Comparison of ENCODE assay signal across 9 cellular contexts in the genomic region with DNA sequence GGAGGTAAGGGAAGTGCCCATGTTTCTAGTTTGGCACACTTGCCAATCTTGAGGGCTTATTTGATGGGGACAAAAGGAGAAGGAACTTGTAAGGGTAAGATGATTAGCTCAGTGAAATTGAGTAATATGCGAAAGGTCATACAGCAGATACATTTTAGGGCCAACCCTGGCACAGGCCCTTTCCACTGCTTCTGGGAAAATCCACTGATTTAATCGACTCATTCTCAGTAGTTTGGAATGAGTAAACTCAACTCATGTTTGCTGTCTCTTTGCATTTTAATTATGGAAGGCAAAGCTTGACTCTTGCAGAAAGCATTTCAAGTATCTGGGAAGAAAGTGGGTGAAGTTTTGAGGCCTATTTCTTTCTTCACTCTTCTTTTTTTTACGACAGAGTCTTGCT. TPM values are rescaled to one million over a fixed set of nuclear protein-coding genes. Genes with fewer than 3 reads are reported as not detected.
DNase-seq lines count a peak whose midpoint lies in the region; ATAC-seq and TF ChIP-seq lines count a peak whose summit lies in the region.
"Had no signal": no experiment of that assay in that cellular context is flagged by ENCODE, and none has a peak within 500 bp of the region (broad histone marks: within the 10 kb centered on the region; RNA-seq: fewer than 3 reads in every experiment).

No MANE protein-coding gene starts in this region.

- DNase-seq in ELR (ENCODE audit: low read depth) (peak; percentile 86), PC-9 (peak in 1 of 2 experiments; percentile 81), endodermal cell (no peak), sciatic nerve (ENCODE audit: low spot score) (no peak), SHP77 (lab: John Stamatoyannopoulos, UW) (no peak), pons (ENCODE audit: low spot score) (no peak), NCI-H1417 treated with DMSO at 0.1 percent for 48 hours (lab: John Stamatoyannopoulos, UW) (no peak)

- H3K27ac ChIP-seq in PC-9 (peak overlapping the region; percentile 54), endodermal cell (ENCODE audit: low read depth, low read length) (no peak overlapping the region)
- H3K27ac ChIP-seq: neural progenitor cell had no signal

- intact Hi-C loops in PC-9 (cut with micrococcal nuclease; ENCODE audit: unreplicated experiment) (no loop called here), sciatic nerve (cut with DNase I) (no loop called here)

- no peak overlapping the region for H3K9ac ChIP-seq in endodermal cell (ENCODE audit: extremely low read depth, low read length, poor library complexity, severe bottlenecking)
- H3K9ac ChIP-seq: neural progenitor cell had no signal

- H3K9me3 ChIP-seq in PC-9 (ENCODE audit: insufficient read depth, low read depth) = no peaks in the 10 kb centered on the region
- no peaks in the 10 kb centered on the region for H3K9me3 ChIP-seq in endodermal cell (ENCODE audit: control insufficient read depth, low read length)

- H3K36me3 ChIP-seq in PC-9 (ENCODE audit: low read depth) (no peaks in the 10 kb centered on the region), endodermal cell (ENCODE audit: control insufficient read depth, insufficient read depth, low read length) (peaks cover 10% of the 10 kb centered on the region)
- H3K36me3 ChIP-seq: neural progenitor cell had no signal

- H3K4me3 ChIP-seq in PC-9 (no peak overlapping the region), endodermal cell (ENCODE audit: low read length) (no peak overlapping the region)
- H3K4me3 ChIP-seq: neural progenitor cell had no signal

- no peaks in the 10 kb centered on the region for H3K9me2 ChIP-seq in PC-9 (ENCODE audit: insufficient read depth)

- CTCF ChIA-PET in PC-9 (lab: Charles Lee) = no interaction called here

- ATAC-seq in sciatic nerve = peak; percentile 71
- ATAC-seq in HG03135 (IDR thresholded peaks at IDR 0.05; ENCODE audit: unreplicated experiment) = no peak

- WGBS in endodermal cell (ENCODE audit: insufficient coverage in 1 of 2, insufficient read length in 1 of 2), 2 experiments = 86 to 97% methylated on average over 3 of the region's 3 CpGs

- POLR2A ChIA-PET in PC-9 (lab: Charles Lee; ENCODE audit: unreplicated experiment) = interaction anchor here (0.7 kb wide), 1 partner anchor 48 kb away, joined by 6 read pairs; no protein-coding TSS in a partner anchor

- H3K27me3 Mint-ChIP-seq in endodermal cell (ENCODE audit: insufficient read depth) = no peaks in the 10 kb centered on the region

- H3K9me3 Mint-ChIP-seq in endodermal cell = no peaks in the 10 kb centered on the region
- H3K9me3 Mint-ChIP-seq: neural progenitor cell had no signal

- no peak for TF ChIP-seq CTCF in PC-9 (conservative IDR thresholded peaks at IDR 0.05)
- TF ChIP-seq CTCF in endodermal cell (conservative IDR thresholded peaks at IDR 0.05) = no peak

- H3K27me3 ChIP-seq in PC-9 (ENCODE audit: insufficient read depth, low read depth) (no peaks in the 10 kb centered on the region), endodermal cell (ENCODE audit: control insufficient read depth, insufficient read depth, low read length, poor library complexity, severe bottlenecking) (no peaks in the 10 kb centered on the region)
- H3K27me3 ChIP-seq: neural progenitor cell had no signal

- H4K20me1 ChIP-seq in PC-9 (ENCODE audit: insufficient read depth) = 0 out of 2 replicates have a peak, but pooled peaks cover 3% of the 10 kb centered on the region

- peaks cover 3% of the 10 kb centered on the region for H3K4me1 Mint-ChIP-seq in endodermal cell

- H2AFZ ChIP-seq in PC-9 = no peak overlapping the region
- H2AFZ ChIP-seq: neural progenitor cell had no signal

- peak overlapping the region; percentile 10 for H3K27ac Mint-ChIP-seq in endodermal cell
- H3K27ac Mint-ChIP-seq: neural progenitor cell had no signal

- H3K4me3 Mint-ChIP-seq in endodermal cell = no peak overlapping the region
- H3K4me3 Mint-ChIP-seq: neural progenitor cell had no signal

- no TSS peak for BruUV-seq in PC-9 (replicated peaks; lab: Mats Ljungman, UMichigan)

- no peaks in the 10 kb centered on the region; the same call in 1 of the 2 replicates for H3K4me1 ChIP-seq in PC-9 (replicated peaks; ENCODE audit: insufficient read depth)
- no peaks in the 10 kb centered on the region for H3K4me1 ChIP-seq in endodermal cell (ENCODE audit: control insufficient read depth, insufficient read depth, low read length)
- H3K4me1 ChIP-seq: neural progenitor cell had no signal

- 0 out of 2 replicates have a peak overlapping the region, but pooled peaks have one; percentile 28 for H3K4me2 ChIP-seq in PC-9
- H3K4me2 ChIP-seq: neural progenitor cell had no signal

- peaks cover 11% of the 10 kb centered on the region; the same call in 1 of the 2 replicates for H3F3A ChIP-seq in PC-9 (ENCODE audit: insufficient read depth, low read depth)

- peaks cover 26% of the 10 kb centered on the region for H3K36me3 Mint-ChIP-seq in endodermal cell (ENCODE audit: low read depth)

- peaks cover 5% of the 10 kb centered on the region; the same call in 1 of the 2 replicates for H3K79me2 ChIP-seq in PC-9 (ENCODE audit: low read depth)

RNA-seq across cellular contexts. Expression of gene PHF20, which starts 20.0 kb away (rescaled TPM):
- total RNA-seq in PC-9 (2021) = 59.8 and 60.2 TPM in 2 replicates
- 10 to 100 TPM; 68.1 to 78.8 TPM for total RNA-seq in endodermal cell
- 41.6 TPM for polyA plus RNA-seq in endodermal cell (2013, experiment 1 of 2)
- 45.6 TPM for polyA plus RNA-seq in endodermal cell (2013, experiment 2 of 2)
- total RNA-seq in sciatic nerve = 74.2 TPM

RNA-seq across cellular contexts. Expression of gene RBM39, which starts 49.8 kb away (rescaled TPM):
- total RNA-seq in PC-9 (2021) (354 and 379 TPM in 2 replicates), endodermal cell (100 to 1,000 TPM; 276 to 332 TPM), sciatic nerve (438 TPM)
- 233 TPM for polyA plus RNA-seq in endodermal cell (2013, experiment 1 of 2)
- polyA plus RNA-seq in endodermal cell (2013, experiment 2 of 2) = 202 TPM
